Comparison of ENCODE assay signal across 1 cellular context in the genomic region with DNA sequence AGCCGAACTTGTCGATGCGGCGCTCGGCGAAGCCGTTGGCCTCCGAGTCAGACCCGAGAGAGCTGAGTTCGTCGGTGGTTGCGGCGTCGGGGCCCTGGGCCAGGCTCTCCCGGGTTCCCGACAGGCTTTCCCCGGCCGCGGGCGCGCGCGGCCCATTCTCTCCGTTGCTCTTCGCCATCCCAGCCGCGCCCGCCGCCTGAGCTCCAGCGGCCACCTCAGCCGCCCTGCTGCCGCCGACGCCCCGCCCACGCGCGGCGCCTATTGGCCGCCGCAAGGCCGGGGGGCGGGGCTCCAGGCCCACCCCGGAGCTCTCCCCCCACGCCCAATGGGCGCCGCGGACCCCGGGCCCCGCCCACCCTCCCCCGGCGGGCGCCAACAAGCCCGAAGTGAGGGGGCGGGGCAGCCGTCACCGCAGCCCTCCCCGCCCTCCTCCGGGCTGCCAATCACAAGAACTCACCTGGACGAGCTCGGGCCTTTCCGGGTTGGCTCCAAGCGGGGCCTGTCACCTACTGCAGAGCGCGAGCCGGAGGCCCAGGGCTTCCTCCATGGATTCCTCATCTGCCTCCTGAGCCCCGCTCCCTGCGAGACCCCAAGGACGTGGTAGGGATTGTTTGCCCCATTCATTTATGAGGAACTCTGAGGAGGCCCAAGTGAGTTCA.
TF ChIP-seq lines count a peak whose summit lies in the region.

A gene with protein sequence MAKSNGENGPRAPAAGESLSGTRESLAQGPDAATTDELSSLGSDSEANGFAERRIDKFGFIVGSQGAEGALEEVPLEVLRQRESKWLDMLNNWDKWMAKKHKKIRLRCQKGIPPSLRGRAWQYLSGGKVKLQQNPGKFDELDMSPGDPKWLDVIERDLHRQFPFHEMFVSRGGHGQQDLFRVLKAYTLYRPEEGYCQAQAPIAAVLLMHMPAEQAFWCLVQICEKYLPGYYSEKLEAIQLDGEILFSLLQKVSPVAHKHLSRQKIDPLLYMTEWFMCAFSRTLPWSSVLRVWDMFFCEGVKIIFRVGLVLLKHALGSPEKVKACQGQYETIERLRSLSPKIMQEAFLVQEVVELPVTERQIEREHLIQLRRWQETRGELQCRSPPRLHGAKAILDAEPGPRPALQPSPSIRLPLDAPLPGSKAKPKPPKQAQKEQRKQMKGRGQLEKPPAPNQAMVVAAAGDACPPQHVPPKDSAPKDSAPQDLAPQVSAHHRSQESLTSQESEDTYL (minus strand): TSS at position 238 of the 659 bp plus-strand sequence. CDS start 60 bp downstream, at position 178.

TF ChIP-seq in H1, 55 proteins besides CTCF, POLR2A, EP300 and RAD21 (continued from another document):
- no peak for TF ChIP-seq CTBP2 (IDR thresholded peaks at IDR 0.05; ENCODE audit: borderline replicate concordance, insufficient read depth, insufficient read length, low read length)
- peak; percentile 11 for TF ChIP-seq TAF7 (optimal IDR thresholded peaks at IDR 0.05; ENCODE audit: borderline replicate concordance, low read depth, low read length)
- peak; percentile 45 to 73; a peak in 2 of 4 replicates for TF ChIP-seq SIN3A (conservative IDR thresholded peaks at IDR 0.05 in 1 of 2, IDR thresholded peaks at IDR 0.05 in 1 of 2; ENCODE audit: low read depth in 1 of 2, low read length in 2 of 2)
- TF ChIP-seq KDM4A (IDR thresholded peaks at IDR 0.05; ENCODE audit: low read depth, low read length, severe bottlenecking): peak; percentile 87
- TF ChIP-seq CREB1 (IDR thresholded peaks at IDR 0.05): 0 out of 2 replicates have a peak, but pooled peaks have one; percentile 26
